In the genomic region with DNA sequence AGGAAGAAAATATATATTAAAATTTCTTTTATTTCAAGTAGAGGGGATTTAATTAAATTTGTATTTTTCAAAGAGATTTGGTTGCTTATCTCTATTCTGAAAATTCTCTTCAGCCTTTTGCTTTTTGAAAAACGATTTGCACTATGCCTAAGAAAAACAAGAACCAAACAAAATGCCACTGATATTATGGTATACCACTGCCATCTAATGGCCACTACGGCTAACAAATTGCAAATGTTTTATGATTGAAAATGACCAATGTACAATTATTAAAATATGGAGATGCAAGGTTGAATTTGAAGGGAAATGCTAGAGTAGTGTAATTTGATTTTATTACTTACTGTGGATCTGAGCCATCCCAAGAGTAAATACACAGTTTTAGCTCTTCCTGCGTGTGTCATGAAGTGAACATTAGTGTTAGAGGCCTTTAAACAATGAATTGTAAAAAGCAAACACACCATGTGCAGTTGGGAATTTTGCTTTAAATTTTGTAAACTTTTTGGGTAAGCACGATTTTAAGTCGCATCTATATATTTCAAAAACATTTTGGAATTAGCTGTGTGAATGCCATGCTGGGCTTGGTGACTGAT, we compare ENCODE assay signal across 8 cellular contexts.
A peak's percentile ranks its signal among the peaks of the same experiment; 100 is the strongest.
DNase-seq lines count a peak whose midpoint lies in the region; ATAC-seq and TF ChIP-seq lines count a peak whose summit lies in the region.

No MANE protein-coding gene starts in this region.

- no peaks in the 10 kb centered on the region for H3K27me3 ChIP-seq in BE2C

- no peaks in the 10 kb centered on the region for H3K4me1 ChIP-seq in BE2C

- ATAC-seq in GM18870 (IDR thresholded peaks at IDR 0.05; ENCODE audit: unreplicated experiment) (no peak), GM18520 (IDR thresholded peaks at IDR 0.05; ENCODE audit: unreplicated experiment) (no peak), HG02678 (IDR thresholded peaks at IDR 0.05; ENCODE audit: unreplicated experiment) (no peak)

- no peaks in the 10 kb centered on the region for H3K9me3 ChIP-seq in BE2C

- DNase-seq in BE2C (no peak), GM20000 (ENCODE audit: low spot score) (peak; percentile 18), NCI-H774 (lab: John Stamatoyannopoulos, UW) (peak; percentile 37), cerebellar cortex (ENCODE audit: low spot score) (peak; percentile 55), lung microvascular endothelial cell (ENCODE audit: low read depth in 2 of 2) (peak; percentile 56 to 76)

- TF ChIP-seq CTCF in BE2C (IDR thresholded peaks at IDR 0.05; ENCODE audit: low read depth, low read length) = peak; percentile 61
- peak; percentile 23 for TF ChIP-seq CTCF in GM20000 (IDR thresholded peaks at IDR 0.05; ENCODE audit: extremely low read depth, missing control alignments)

- H3K4me3 ChIP-seq in BE2C (ENCODE audit: low read depth, low read length) = no peak overlapping the region

- H3K36me3 ChIP-seq in BE2C = no peaks in the 10 kb centered on the region
